In genomic region chr1:28926629-28927441, GRCh38 we compare ENCODE assay signal across 8 cellular contexts. TPM values are rescaled to one million over a fixed set of nuclear protein-coding genes. Genes with fewer than 3 reads are reported as not detected.
DNase-seq lines count a peak whose midpoint lies in the region; ATAC-seq, FAIRE-seq and TF ChIP-seq lines count a peak whose summit lies in the region.

No MANE protein-coding gene starts in this region.

- TF ChIP-seq CTCF in GM12878 (IDR thresholded peaks at IDR 0.05 in 2 of 3, conservative IDR thresholded peaks at IDR 0.05 in 1 of 3; ENCODE audit: control insufficient read depth in 2 of 3, extremely low read depth in 1 of 3, insufficient read depth in 1 of 3, low read depth in 3 of 3, low read length in 3 of 3), result no peak

- RAD21 ChIA-PET in GM12878 (lab: Charles Lee; ENCODE audit: unreplicated experiment), result interaction anchor here (0.7 to 2.8 kb wide), 13 partner anchors 8 to 243 kb away, joined by 3 to 36 read pairs (median 3); partner anchors contain the start of gene EPB41

- SMC1A ChIA-PET in GM12878 (lab: Charles Lee; ENCODE audit: uncharacterized antibody, unreplicated experiment), result interaction anchor here (0.7 to 2.4 kb wide), 19 partner anchors 9 to 275 kb away, joined by 3 to 16 read pairs (median 5); partner anchors contain the start of gene EPB41

- H3K27ac ChIP-seq in GM12878 (ENCODE audit: control insufficient read depth, insufficient read depth), result peak overlapping the region; percentile 72

- no peak for TF ChIP-seq RAD21 in GM12878 (IDR thresholded peaks at IDR 0.05; ENCODE audit: insufficient read depth, low read depth, low read length)

- TF ChIP-seq POLR2A in GM12878 (IDR thresholded peaks at IDR 0.05; ENCODE audit: low read depth, low read length), result no peak

- H3K4me3 Mint-ChIP-seq in natural killer cell treated with Interleukin-12 subunit alpha and Interleukin-12 subunit beta and Interleukin-15 and Interleukin-18, amount 100 ng/mL, for 72 hours, result peak overlapping the region; percentile 76

- no peaks in the 10 kb centered on the region for H3K27me3 ChIP-seq in GM12878 (replicated peaks in 1 of 2; ENCODE audit: control insufficient read depth in 2 of 2, insufficient read depth in 2 of 2, low read length in 1 of 2)

- no peaks in the 10 kb centered on the region for H4K20me1 ChIP-seq in GM12878 (ENCODE audit: control insufficient read depth, insufficient read depth)

- H3K27ac Mint-ChIP-seq in natural killer cell treated with Interleukin-12 subunit alpha and Interleukin-12 subunit beta and Interleukin-15 and Interleukin-18, amount 100 ng/mL, for 72 hours, result peak overlapping the region; percentile 88 to 90

- peak; percentile 88 for FAIRE-seq in GM12878 (lab: Jason Lieb, UNC)

- H3K9ac ChIP-seq in GM12878 (ENCODE audit: control insufficient read depth, insufficient read depth, low read length), result peak overlapping the region; percentile 47; the same call in 1 of the 2 replicates

- H3K9me3 Mint-ChIP-seq in natural killer cell treated with Interleukin-12 subunit alpha and Interleukin-12 subunit beta and Interleukin-15 and Interleukin-18, amount 100 ng/mL, for 72 hours, result no peaks in the 10 kb centered on the region

- in situ Hi-C loops in GM12878 (cut with MboI), result no loop called here

- peaks cover 24% of the 10 kb centered on the region for H3K4me1 ChIP-seq in GM12878 (ENCODE audit: control insufficient read depth, insufficient read depth, low read length)

- no peaks in the 10 kb centered on the region for H3K27me3 Mint-ChIP-seq in natural killer cell treated with Interleukin-12 subunit alpha and Interleukin-12 subunit beta and Interleukin-15 and Interleukin-18, amount 100 ng/mL, for 72 hours

- intact Hi-C loops in GM12878 (cut with micrococcal nuclease; ENCODE audit: unreplicated experiment), result no loop called here
- intact Hi-C loops in posterior cingulate gyrus (cut with DNase I), result no loop called here

- no peaks in the 10 kb centered on the region; the same call in 1 of the 2 replicates for H3K79me2 ChIP-seq in GM12878 (ENCODE audit: control insufficient read depth, insufficient read depth, low read length)

- peak overlapping the region; percentile 33 for H3K4me3 ChIP-seq in GM12878

- peak overlapping the region; percentile 67 for H2AFZ ChIP-seq in GM12878 (ENCODE audit: control insufficient read depth, low read depth, low read length)

- BruUV-seq in GM12878 (replicated peaks; lab: Mats Ljungman, UMichigan), result no TSS peak

- H3K36me3 ChIP-seq in GM12878 (ENCODE audit: control insufficient read depth in 2 of 2, insufficient read depth in 2 of 2, low read length in 1 of 2), result no peaks in the 10 kb centered on the region

- peak; percentile 85 for DNase-seq in CMK (ENCODE audit: low read depth)
- peak; percentile 4 for DNase-seq in NCI-H774 (lab: John Stamatoyannopoulos, UW)
- DNase-seq in GM12878 (ENCODE audit: low read depth, low spot score), result peak; percentile 91
- DNase-seq in natural killer cell treated with Interleukin-12 subunit alpha and Interleukin-12 subunit beta and Interleukin-15 and Interleukin-18, amount 100 ng/mL, for 72 hours (ENCODE audit: low spot score), result peak; percentile 72
- no peak for DNase-seq in posterior cingulate gyrus
- DNase-seq in islet precursor cell, result no peak

- peak in 1 of 2 experiments; percentile 57; a peak in 1 of 4 replicates for TF ChIP-seq EP300 in GM12878 (IDR thresholded peaks at IDR 0.05; ENCODE audit: borderline replicate concordance in 1 of 2, control insufficient read depth in 1 of 2, low read depth in 2 of 2, low read length in 2 of 2)

- ATAC-seq in GM18867 (IDR thresholded peaks at IDR 0.05; ENCODE audit: unreplicated experiment), result peak; percentile 83
- peak; percentile 94 for ATAC-seq in HG03060 (IDR thresholded peaks at IDR 0.05; ENCODE audit: low read depth, unreplicated experiment)
- ATAC-seq in GM12878, result peak; percentile 96
- peak; percentile 89 to 95 for ATAC-seq in natural killer cell treated with Interleukin-12 subunit alpha and Interleukin-12 subunit beta and Interleukin-15 and Interleukin-18, amount 100 ng/mL, for 72 hours

- H3K36me3 Mint-ChIP-seq in natural killer cell treated with Interleukin-12 subunit alpha and Interleukin-12 subunit beta and Interleukin-15 and Interleukin-18, amount 100 ng/mL, for 72 hours, result no peaks in the 10 kb centered on the region

- peak overlapping the region; percentile 71 for H3K4me2 ChIP-seq in GM12878 (ENCODE audit: control insufficient read depth, insufficient read depth)

- 1% methylated on average over 4 of the region's 4 CpGs for WGBS in GM12878 (ENCODE audit: insufficient coverage, insufficient replicate concordance, low lambda C conversion rate, missing lambda C conversion rate)

- POLR2A ChIA-PET in GM12878 (lab: Charles Lee), result interaction anchor here (0.5 to 2.4 kb wide), 7 partner anchors 11 to 58 kb away, joined by 4 to 11 read pairs (median 5); partner anchors contain the start of gene EPB41

- CTCF ChIA-PET in GM12878 (lab: Yijun Ruan, JAX), result interaction anchor here (0.6 to 2.4 kb wide), 10 partner anchors 9 to 304 kb away, joined by 3 to 8 read pairs (median 3); partner anchors contain the start of genes EPB41, MECR and YTHDF2

- H3K4me1 Mint-ChIP-seq in natural killer cell treated with Interleukin-12 subunit alpha and Interleukin-12 subunit beta and Interleukin-15 and Interleukin-18, amount 100 ng/mL, for 72 hours (ENCODE audit: low read depth in 2 of 2), result peaks cover 29 to 36% of the 10 kb centered on the region in 2 donors

- no peaks in the 10 kb centered on the region for H3K9me3 ChIP-seq in GM12878 (replicated peaks; ENCODE audit: control insufficient read depth, insufficient read depth, low read length)

TF ChIP-seq in GM12878, 131 proteins besides CTCF, POLR2A, EP300 and RAD21 (continues in another document):
- TF ChIP-seq SMC3 (IDR thresholded peaks at IDR 0.05; ENCODE audit: borderline replicate concordance, low read length) (no peak), ZBTB4 (CRISPR knock-in tag; IDR thresholded peaks at IDR 0.05) (no peak), CEBPB (IDR thresholded peaks at IDR 0.05; ENCODE audit: borderline replicate concordance in 1 of 2, low read depth in 2 of 2, low read length in 2 of 2) (no peak), BRCA1 (IDR thresholded peaks at IDR 0.05; ENCODE audit: low read depth, low read length) (no peak), SMAD5 (IDR thresholded peaks at IDR 0.05; ENCODE audit: low read depth) (no peak), ATF2 (IDR thresholded peaks at IDR 0.05; ENCODE audit: low read length) (peak; percentile 61; the same call in 1 of the 2 replicates), GABPA (IDR thresholded peaks at IDR 0.05; ENCODE audit: low read depth) (peak; percentile 55; the same call in 1 of the 2 replicates), RUNX3 (IDR thresholded peaks at IDR 0.05; ENCODE audit: low read length) (peak; percentile 80)

RNA-seq across cellular contexts. Expression of gene EPB41, which starts 12.5 kb away (rescaled TPM):
- total RNA-seq in GM12878 (2013; cell fraction: nucleolus; rRNA removed), result 164 and 166 TPM in 2 replicates
- total RNA-seq in GM12878 (2014; rRNA removed) (69.8 and 70.6 TPM in 2 replicates), GM12878 (2014; rRNA removed; fragmentation: Illumina TruSeq; extraction: Trizol) (77.6 and 82.2 TPM in 2 replicates), GM12878 (2021) (61.1 and 64.2 TPM in 2 replicates)
- 12.2 TPM for polyA plus RNA-seq in GM12878 (2011; ENCODE audit: low read depth)
- polyA plus RNA-seq in GM12878 (2011; rRNA removed) (72.0 and 80.0 TPM in 2 replicates), GM12878 (2014; fragmentation: Illumina TruSeq; extraction: Trizol) (68.9 and 81.8 TPM in 2 replicates), GM12878 (2014; fragmentation: Nextera tagmentation; extraction: Ambion mirVana) (1 to 10 TPM; 1.1 to 3.1 TPM), GM12878 (2014; rRNA removed) (52.7 and 53.4 TPM in 2 replicates), GM12878 (2016; fragmentation: Nextera tagmentation; extraction: Ambion mirVana) (10 to 100 TPM; 22.7 to 29.1 TPM)
- 38.5 and 44.2 TPM in 2 replicates for polyA plus RNA-seq in GM12878 (2011; cell fraction: cytosol; rRNA removed)
- polyA plus RNA-seq in GM12878 (2011; cell fraction: nucleus; rRNA removed), result 21.8 and 26.1 TPM in 2 replicates
- polyA plus RNA-seq in GM12878 (2012), result 15.2 and 17.8 TPM in 2 replicates
- polyA minus RNA-seq in GM12878 (2011; rRNA and poly(A)+ RNA removed), result 71.6 and 106 TPM in 2 replicates
- 26.6 and 31.2 TPM in 2 replicates for polyA minus RNA-seq in GM12878 (2011; cell fraction: cytosol; rRNA and poly(A)+ RNA removed)
- polyA minus RNA-seq in GM12878 (2011; cell fraction: nucleus; rRNA and poly(A)+ RNA removed), result 21.8 and 32.8 TPM in 2 replicates
- 10 to 100 TPM; 50.7 to 60.5 TPM for total RNA-seq in natural killer cell treated with Interleukin-12 subunit alpha and Interleukin-12 subunit beta and Interleukin-15 and Interleukin-18, amount 100 ng/mL, for 72 hours

Comparison
In these comparisons a context has a peak if more than half of its experiments do, and no peak if none do; other contexts are left out.
1. DNase-seq: peak in CMK (single experiment), NCI-H774 (single experiment), GM12878 (single experiment) and natural killer cell treated with Interleukin-12 subunit alpha and Interleukin-12 subunit beta and Interleukin-15 and Interleukin-18, amount 100 ng/mL, for 72 hours (single experiment); none in posterior cingulate gyrus (0 of 10) and islet precursor cell (single experiment).
2. Peak in every context shown above with its lines, with median percentiles within 50 percentile points of each other: ATAC-seq.